ENCODE assay signal across 23 cellular contexts in genomic region chr2:59993721-59994120, GRCh38.
DNase-seq lines count a peak whose midpoint lies in the region; ATAC-seq, FAIRE-seq and TF ChIP-seq lines count a peak whose summit lies in the region.
"Had no signal": no experiment of that assay in that cellular context is flagged by ENCODE, and none has a peak within 500 bp of the region (broad histone marks: within the 10 kb centered on the region; RNA-seq: fewer than 3 reads in every experiment).

No MANE protein-coding gene starts in this region.

- CTCF ChIA-PET in mammary epithelial cell (lab: Charles Lee; ENCODE audit: low non-redundant PET) (no interaction called here), MCF 10A (lab: Yijun Ruan, JAX) (no interaction called here)

- 0% methylated on average over 2 of the region's 2 CpGs for WGBS in mammary epithelial cell (ENCODE audit: low coverage, missing lambda C conversion rate)

- DNase-seq in mammary epithelial cell (peak; percentile 27), MCF 10A (ENCODE audit: unreplicated experiment) (no peak), LHCN-M2 (ENCODE audit: low read depth) (peak; percentile 1), foreskin keratinocyte (no peak), urothelium cell line (ENCODE audit: low spot score) (peak; percentile 44), NOMO-1 treated with dmso at 0.1 percent for 144 hours (lab: John Stamatoyannopoulos, UW; ENCODE audit: unreplicated experiment) (no peak), uterus (no peak), DMS 273 treated with DMSO at 0.1 percent for 48 hours (lab: John Stamatoyannopoulos, UW) (no peak)
- DNase-seq: 8988T; Caco-2; CD4-positive, alpha-beta T cell; DMS153; DMS79; EL; H9; IMR-90 had no signal

- TF ChIP-seq POLR2A in uterus (IDR thresholded peaks at IDR 0.05) = no peak

- H3K27me3 ChIP-seq in mammary epithelial cell (ENCODE audit: insufficient read depth, low read length) (no peaks in the 10 kb centered on the region), foreskin keratinocyte (no peaks in the 10 kb centered on the region), uterus (no peaks in the 10 kb centered on the region)

- BruUV-seq in mammary epithelial cell (replicated peaks; lab: Mats Ljungman, UMichigan) (no TSS peak), MCF 10A (replicated peaks; lab: Mats Ljungman, UMichigan) (no TSS peak)

- H3K4me3 Mint-ChIP-seq in MCF 10A (ENCODE audit: unreplicated experiment) = no peak overlapping the region
- H3K4me3 Mint-ChIP-seq: B cell; CD4-positive, alpha-beta T cell; H9 had no signal

- no peaks in the 10 kb centered on the region for H3K79me2 ChIP-seq in mammary epithelial cell (ENCODE audit: insufficient read depth, low read length)

- intact Hi-C loops in mammary epithelial cell (cut with micrococcal nuclease) (no loop called here), MCF 10A (cut with micrococcal nuclease) (no loop called here), uterus (cut with DNase I; ENCODE audit: low total_unique reads) (no loop called here)

- no peak for FAIRE-seq in urothelium cell line (lab: Jason Lieb, UNC)
- FAIRE-seq: D721Med, GM12891, GM19239, H1, HTR-8/SVneo had no signal

- no peak overlapping the region for H3K9ac ChIP-seq in mammary epithelial cell (ENCODE audit: insufficient read depth, low read length)

- H3K36me3 ChIP-seq in mammary epithelial cell (ENCODE audit: insufficient read depth, low read length) (no peaks in the 10 kb centered on the region), uterus (no peaks in the 10 kb centered on the region)

- in situ Hi-C loops in mammary epithelial cell (cut with MboI; ENCODE audit: low sequenced_read_pairs in 2 of 2) = no loop called here

- H3K4me1 Mint-ChIP-seq in MCF 10A (ENCODE audit: insufficient read depth, unreplicated experiment) = no peaks in the 10 kb centered on the region

- POLR2A ChIA-PET in MCF 10A (lab: Yijun Ruan, JAX) = interaction anchor here (0.6 kb wide), 1 partner anchor 465 kb away, joined by 3 read pairs; no protein-coding TSS in a partner anchor

- H3K27ac ChIP-seq in mammary epithelial cell (ENCODE audit: insufficient read depth, low read depth, low read length) = no peak overlapping the region
- no peak overlapping the region for H3K27ac ChIP-seq in foreskin keratinocyte
- no peak overlapping the region for H3K27ac ChIP-seq in uterus
- H3K27ac ChIP-seq: C4-2B had no signal

- TF ChIP-seq CTCF in mammary epithelial cell (conservative IDR thresholded peaks at IDR 0.05 in 1 of 2, IDR thresholded peaks at IDR 0.05 in 1 of 2; ENCODE audit: extremely low read depth in 1 of 2, insufficient read depth in 1 of 2, low read depth in 1 of 2, low read length in 2 of 2) (no peak), MCF 10A (IDR thresholded peaks at IDR 0.05; ENCODE audit: unreplicated experiment) (no peak), foreskin keratinocyte (conservative IDR thresholded peaks at IDR 0.05) (no peak), uterus (IDR thresholded peaks at IDR 0.05) (no peak)

- no peaks in the 10 kb centered on the region for H3K27me3 Mint-ChIP-seq in MCF 10A (ENCODE audit: insufficient read depth, unreplicated experiment)
- H3K27me3 Mint-ChIP-seq: B cell; CD4-positive, alpha-beta T cell had no signal

- peak; percentile 18 for ATAC-seq in foreskin keratinocyte

- no peak overlapping the region for H3K4me2 ChIP-seq in mammary epithelial cell (ENCODE audit: insufficient read depth, low read depth, low read length)

- dilution Hi-C loops in mammary epithelial cell (cut with HindIII; ENCODE audit: low sequenced_read_pairs) = no loop called here

- no peak overlapping the region for H3K4me3 ChIP-seq in mammary epithelial cell (replicated peaks in 1 of 3; ENCODE audit: insufficient read depth in 1 of 3, low read depth in 2 of 3, low read length in 3 of 3)
- H3K4me3 ChIP-seq in uterus = no peak overlapping the region

- H4K20me1 ChIP-seq in mammary epithelial cell (ENCODE audit: insufficient read depth, low read length) = no peaks in the 10 kb centered on the region

- no peak overlapping the region for H3K27ac Mint-ChIP-seq in MCF 10A (ENCODE audit: low read depth, unreplicated experiment)
- H3K27ac Mint-ChIP-seq: B cell; CD4-positive, alpha-beta T cell; H9 had no signal

- no peaks in the 10 kb centered on the region for H3K9me3 Mint-ChIP-seq in MCF 10A (ENCODE audit: unreplicated experiment)
- H3K9me3 Mint-ChIP-seq: CD4-positive, alpha-beta T cell; H9 had no signal

- peaks cover 4% of the 10 kb centered on the region for H3K4me1 ChIP-seq in mammary epithelial cell (ENCODE audit: insufficient read depth, low read length)
- no peaks in the 10 kb centered on the region for H3K4me1 ChIP-seq in foreskin keratinocyte
- no peaks in the 10 kb centered on the region for H3K4me1 ChIP-seq in uterus
- H3K4me1 ChIP-seq: Caco-2 had no signal

- H3K36me3 Mint-ChIP-seq in MCF 10A (ENCODE audit: insufficient read depth, unreplicated experiment) = no peaks in the 10 kb centered on the region

- H3K9me3 ChIP-seq in mammary epithelial cell (replicated peaks; ENCODE audit: insufficient read depth, low read length) (no peaks in the 10 kb centered on the region), uterus (no peaks in the 10 kb centered on the region)
- H3K9me3 ChIP-seq: Caco-2 had no signal

- no peak overlapping the region for H2AFZ ChIP-seq in mammary epithelial cell (ENCODE audit: low read depth, low read length)

Comparison
In these comparisons a context has a peak if more than half of its experiments do, and no peak if none do; other contexts are left out.
1. DNase-seq: peak in mammary epithelial cell (single experiment), LHCN-M2 (single experiment) and urothelium cell line (single experiment); none in MCF 10A (single experiment), foreskin keratinocyte (0 of 2), NOMO-1 treated with dmso at 0.1 percent for 144 hours (single experiment), uterus (0 of 2) and DMS 273 treated with DMSO at 0.1 percent for 48 hours (single experiment).